ENCODE assay signal across 8 cellular contexts in genomic region chr4:1012031-1012739, GRCh38. TPM values are rescaled to one million over a fixed set of nuclear protein-coding genes. Genes with fewer than 3 reads are reported as not detected.
A peak's percentile ranks its signal among the peaks of the same experiment; 100 is the strongest.
DNase-seq lines count a peak whose midpoint lies in the region; ATAC-seq and TF ChIP-seq lines count a peak whose summit lies in the region.

No MANE protein-coding gene starts in this region.

- H2BK15ac ChIP-seq in mesendoderm (replicated peaks; ENCODE audit: low read depth): no peak overlapping the region

- H2AK5ac ChIP-seq in mesendoderm (ENCODE audit: low read length): no peak overlapping the region

- no peaks in the 10 kb centered on the region for H3K36me3 ChIP-seq in mesendoderm (ENCODE audit: control insufficient read depth, insufficient read depth, low read length)
- no peaks in the 10 kb centered on the region for H3K36me3 ChIP-seq in tibial nerve

- H3K4me3 ChIP-seq in cardiac fibroblast (replicated peaks in 1 of 2; ENCODE audit: low read depth in 2 of 2, low read length in 2 of 2) (peak overlapping the region; percentile 39 to 61), mesendoderm (ENCODE audit: low read length) (peak overlapping the region; percentile 36), tibial nerve (peak overlapping the region; percentile 31 to 74 (median 41))

- peak overlapping the region; percentile 54 for H3K9ac ChIP-seq in mesendoderm (ENCODE audit: low read length)

- H3K23ac ChIP-seq in mesendoderm (ENCODE audit: low read length): no peak overlapping the region

- H4K8ac ChIP-seq in mesendoderm (ENCODE audit: low read depth, low read length): no peak overlapping the region

- WGBS in mesendoderm (ENCODE audit: extremely low coverage, insufficient coverage, low lambda C conversion rate): no CpG with 5 or more reads among the region's 69 CpGs
- 2 to 14% methylated on average over 19 to 25 of the region's 69 CpGs for WGBS in tibial nerve, 2 donors

- H3K27ac Mint-ChIP-seq in T-cell: no peak overlapping the region

- TF ChIP-seq CTCF in cardiac fibroblast (IDR thresholded peaks at IDR 0.05; ENCODE audit: low read depth, low read length): no peak
- no peak for TF ChIP-seq CTCF in tibial nerve (IDR thresholded peaks at IDR 0.05)

- POLR2A ChIA-PET in T-cell (lab: Charles Lee): no interaction called here

- H3K9me3 Mint-ChIP-seq in T-cell: no peaks in the 10 kb centered on the region

- no peak for ATAC-seq in T-cell (replicated peaks in 1 of 4)
- ATAC-seq in HG03139 (IDR thresholded peaks at IDR 0.05; ENCODE audit: unreplicated experiment): no peak
- no peak for ATAC-seq in HG02973 (IDR thresholded peaks at IDR 0.05; ENCODE audit: unreplicated experiment)

- H3K27me3 Mint-ChIP-seq in T-cell: peaks cover 12 to 18% of the 10 kb centered on the region in 2 donors

- H3K36me3 Mint-ChIP-seq in T-cell: no peaks in the 10 kb centered on the region

- peak in 2 of 3 experiments; percentile 46 to 57 for DNase-seq in NCI-H1417 (lab: John Stamatoyannopoulos, UW)
- no peak for DNase-seq in NCI-H1417 treated with DMSO at 0.1 percent for 48 hours (lab: John Stamatoyannopoulos, UW)
- DNase-seq in T-cell: peak in 25 of 34 experiments; percentile 11 to 41 (median 26)
- peak in 1 of 2 donors; percentile 27 for DNase-seq in cardiac fibroblast (ENCODE audit: low read depth in 2 of 2)
- DNase-seq in mesendoderm: peak; percentile 82
- peak in 1 of 2 donors; percentile 23 for DNase-seq in tibial nerve (ENCODE audit: low spot score in 2 of 2)

- no peaks in the 10 kb centered on the region for H3K79me1 ChIP-seq in mesendoderm (ENCODE audit: low read length)

- H3K4me3 Mint-ChIP-seq in T-cell: peak overlapping the region; percentile 58 to 71 (median 70)

- TF ChIP-seq EP300 in tibial nerve (IDR thresholded peaks at IDR 0.05): no peak

- CTCF ChIA-PET in T-cell (lab: Charles Lee): no interaction called here

- H3K9me3 ChIP-seq in tibial nerve: no peaks in the 10 kb centered on the region

- H3K4ac ChIP-seq in mesendoderm (ENCODE audit: low read depth, low read length): no peak overlapping the region

- peaks cover 16% of the 10 kb centered on the region for H3K27me3 ChIP-seq in mesendoderm (ENCODE audit: insufficient read depth, low read length, poor library complexity)
- H3K27me3 ChIP-seq in tibial nerve: peaks cover 0 to 20% of the 10 kb centered on the region in 2 donors

- H3K4me1 Mint-ChIP-seq in T-cell: peaks cover 11 to 19% (median 12%) of the 10 kb centered on the region in 3 donors

- TF ChIP-seq POLR2A in tibial nerve (IDR thresholded peaks at IDR 0.05): no peak

- H3K27ac ChIP-seq in mesendoderm (ENCODE audit: low read depth, low read length): no peak overlapping the region
- peak overlapping the region in 3 of 4 donors; percentile 34 to 64 (median 37) for H3K27ac ChIP-seq in tibial nerve

- H3K4me1 ChIP-seq in mesendoderm (ENCODE audit: control insufficient read depth, low read depth, low read length): no peaks in the 10 kb centered on the region
- peaks cover 0 to 75% (median 45%) of the 10 kb centered on the region in 4 donors for H3K4me1 ChIP-seq in tibial nerve

- H4K5ac ChIP-seq in mesendoderm (ENCODE audit: low read length): no peak overlapping the region

- no peak overlapping the region for H2BK120ac ChIP-seq in mesendoderm (ENCODE audit: low read depth, low read length)

- peak overlapping the region; percentile 25 for H3K18ac ChIP-seq in mesendoderm (ENCODE audit: low read length)

- H2BK5ac ChIP-seq in mesendoderm (ENCODE audit: low read length): no peak overlapping the region

- H3K56ac ChIP-seq in mesendoderm (ENCODE audit: low read length): peak overlapping the region; percentile 75

- no peak overlapping the region for H3K4me2 ChIP-seq in mesendoderm (ENCODE audit: low read length)

- no peaks in the 10 kb centered on the region for H3K79me2 ChIP-seq in mesendoderm (ENCODE audit: control insufficient read depth, insufficient read depth, low read length)

RNA-seq across cellular contexts. Expression of gene FGFRL1, which starts 0.8 kb away (rescaled TPM):
- 10 to 100 TPM; 14.9 to 25.2 (median 23.7) TPM for total RNA-seq in T-cell
- polyA plus RNA-seq in mesendoderm (2013, experiment 1 of 2): 10.8 TPM
- polyA plus RNA-seq in mesendoderm (2013, experiment 2 of 2): 11.3 TPM
- 10 to 100 TPM; 18.1 to 39.6 (median 26.4) TPM for total RNA-seq in tibial nerve

RNA-seq across cellular contexts. Expression of gene SLC26A1, which starts 19.0 kb away (rescaled TPM):
- total RNA-seq in T-cell (1 to 10 TPM in 1 of 5 donors, under 1 TPM in 3, not detected in 1; 0.16 to 1.5 (median 0.39) TPM), tibial nerve (under 1 TPM in 3 of 4 donors, not detected in 1; 0.20 to 0.30 (median 0.21) TPM)
- 0.01 TPM for polyA plus RNA-seq in mesendoderm (2013, experiment 1 of 2)
- polyA plus RNA-seq in mesendoderm (2013, experiment 2 of 2): 0.01 TPM

RNA-seq across cellular contexts. Expression of gene IDUA, which starts 25.3 kb away (rescaled TPM):
- total RNA-seq in T-cell (10 to 100 TPM; 60.4 to 96.5 (median 78.7) TPM), tibial nerve (10 to 100 TPM; 23.9 to 79.4 (median 52.9) TPM)
- polyA plus RNA-seq in mesendoderm (2013, experiment 1 of 2): 0.35 TPM
- 0.21 TPM for polyA plus RNA-seq in mesendoderm (2013, experiment 2 of 2)

RNA-seq across cellular contexts. Expression of gene DGKQ, which starts 38.8 kb away (rescaled TPM):
- total RNA-seq in T-cell: 10 to 100 TPM; 22.6 to 46.4 (median 36.9) TPM
- polyA plus RNA-seq in mesendoderm (2013, experiment 1 of 2): 1.9 TPM
- 1.7 TPM for polyA plus RNA-seq in mesendoderm (2013, experiment 2 of 2)
- total RNA-seq in tibial nerve: 10 to 100 TPM in 3 of 4 donors, 1 to 10 TPM in 1; 9.0 to 23.4 (median 13.6) TPM
